1 cellular context compared by ENCODE assay signal in the genomic region with DNA sequence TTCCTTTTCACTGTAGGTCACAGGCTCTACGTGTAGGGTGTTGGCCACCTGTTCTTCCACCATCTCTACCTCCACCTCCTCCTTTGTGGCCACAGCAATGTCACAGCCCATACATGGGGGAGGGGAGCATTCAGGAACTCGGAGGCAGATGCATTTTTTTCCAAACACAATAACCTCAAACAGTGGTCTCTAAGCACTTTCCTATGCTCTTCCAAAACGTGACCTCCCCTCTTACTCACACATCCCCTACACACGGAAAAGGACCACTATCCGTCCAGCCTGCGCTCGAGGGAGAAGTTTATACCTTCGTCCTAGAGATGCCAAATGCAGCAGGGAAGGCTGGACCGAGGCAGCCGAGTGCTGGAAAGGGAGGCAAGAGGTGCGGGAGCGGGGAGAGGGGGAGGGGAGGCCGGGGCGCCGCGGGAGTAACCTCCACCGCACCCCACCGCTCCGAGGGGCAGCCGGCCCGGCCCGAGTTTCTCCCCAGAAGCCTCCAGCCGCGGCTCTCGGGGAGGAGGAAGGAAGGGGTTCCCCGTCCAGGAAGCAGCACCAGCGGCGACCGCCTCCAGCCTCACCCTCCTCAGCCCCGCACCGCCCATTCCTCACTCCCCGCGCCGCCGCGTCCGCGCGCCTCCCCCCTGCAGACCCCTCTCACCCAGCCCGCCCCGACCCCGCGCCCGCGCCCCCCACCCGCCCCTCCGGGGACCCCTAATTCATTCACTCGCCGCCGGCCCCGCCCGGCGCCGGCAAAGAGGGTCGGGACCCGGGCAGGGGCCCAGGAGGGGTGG.
TF ChIP-seq lines count a peak whose summit lies in the region.

No MANE protein-coding gene starts in this region.

TF ChIP-seq in K562, 482 proteins besides CTCF, POLR2A, EP300 and RAD21:
- TF ChIP-seq KDM5B (IDR thresholded peaks at IDR 0.05; ENCODE audit: insufficient replicate concordance, low read depth, low read length) (peak; percentile 15), ZBTB7A (IDR thresholded peaks at IDR 0.05; ENCODE audit: borderline replicate concordance, control insufficient read depth, low read depth, low read length) (peak; percentile 68; the same call in 1 of the 2 replicates), TAF7 (tag; IDR thresholded peaks at IDR 0.05) (no peak), RBBP5 (IDR thresholded peaks at IDR 0.05; ENCODE audit: borderline replicate concordance, insufficient read depth, low read length, poor library complexity, severe bottlenecking) (peak; percentile 16), C11orf30 (IDR thresholded peaks at IDR 0.05; ENCODE audit: low read depth) (no peak), NFIX (CRISPR knock-in tag; IDR thresholded peaks at IDR 0.05; ENCODE audit: low read depth) (no peak), SIN3A (IDR thresholded peaks at IDR 0.05; ENCODE audit: borderline replicate concordance in 2 of 2, control insufficient read depth in 1 of 2, low read depth in 2 of 2, low read length in 2 of 2) (0 out of 4 replicates have a peak, but pooled peaks of 1 of the 2 experiments have one; percentile 1), ZBTB17 (CRISPR knock-in tag; IDR thresholded peaks at IDR 0.05) (peak; percentile 83), ELF1 (tag; IDR thresholded peaks at IDR 0.05) (peak; percentile 24; the same call in 1 of the 2 replicates), CTBP1 (IDR thresholded peaks at IDR 0.05; ENCODE audit: borderline replicate concordance) (peak; percentile 26; the same call in 1 of the 2 replicates), CSDE1 (IDR thresholded peaks at IDR 0.05) (no peak), LCOR (CRISPR knock-in tag; IDR thresholded peaks at IDR 0.05) (no peak), HNRNPH1 (optimal IDR thresholded peaks at IDR 0.05; ENCODE audit: low read depth, low read length) (no peak), CBX2 (IDR thresholded peaks at IDR 0.05; ENCODE audit: insufficient read depth, low read length, poor library complexity, severe bottlenecking) (no peak), ZNF561 (CRISPR knock-in tag; conservative IDR thresholded peaks at IDR 0.05) (no peak)
- TF ChIP-seq, protein P1, sequence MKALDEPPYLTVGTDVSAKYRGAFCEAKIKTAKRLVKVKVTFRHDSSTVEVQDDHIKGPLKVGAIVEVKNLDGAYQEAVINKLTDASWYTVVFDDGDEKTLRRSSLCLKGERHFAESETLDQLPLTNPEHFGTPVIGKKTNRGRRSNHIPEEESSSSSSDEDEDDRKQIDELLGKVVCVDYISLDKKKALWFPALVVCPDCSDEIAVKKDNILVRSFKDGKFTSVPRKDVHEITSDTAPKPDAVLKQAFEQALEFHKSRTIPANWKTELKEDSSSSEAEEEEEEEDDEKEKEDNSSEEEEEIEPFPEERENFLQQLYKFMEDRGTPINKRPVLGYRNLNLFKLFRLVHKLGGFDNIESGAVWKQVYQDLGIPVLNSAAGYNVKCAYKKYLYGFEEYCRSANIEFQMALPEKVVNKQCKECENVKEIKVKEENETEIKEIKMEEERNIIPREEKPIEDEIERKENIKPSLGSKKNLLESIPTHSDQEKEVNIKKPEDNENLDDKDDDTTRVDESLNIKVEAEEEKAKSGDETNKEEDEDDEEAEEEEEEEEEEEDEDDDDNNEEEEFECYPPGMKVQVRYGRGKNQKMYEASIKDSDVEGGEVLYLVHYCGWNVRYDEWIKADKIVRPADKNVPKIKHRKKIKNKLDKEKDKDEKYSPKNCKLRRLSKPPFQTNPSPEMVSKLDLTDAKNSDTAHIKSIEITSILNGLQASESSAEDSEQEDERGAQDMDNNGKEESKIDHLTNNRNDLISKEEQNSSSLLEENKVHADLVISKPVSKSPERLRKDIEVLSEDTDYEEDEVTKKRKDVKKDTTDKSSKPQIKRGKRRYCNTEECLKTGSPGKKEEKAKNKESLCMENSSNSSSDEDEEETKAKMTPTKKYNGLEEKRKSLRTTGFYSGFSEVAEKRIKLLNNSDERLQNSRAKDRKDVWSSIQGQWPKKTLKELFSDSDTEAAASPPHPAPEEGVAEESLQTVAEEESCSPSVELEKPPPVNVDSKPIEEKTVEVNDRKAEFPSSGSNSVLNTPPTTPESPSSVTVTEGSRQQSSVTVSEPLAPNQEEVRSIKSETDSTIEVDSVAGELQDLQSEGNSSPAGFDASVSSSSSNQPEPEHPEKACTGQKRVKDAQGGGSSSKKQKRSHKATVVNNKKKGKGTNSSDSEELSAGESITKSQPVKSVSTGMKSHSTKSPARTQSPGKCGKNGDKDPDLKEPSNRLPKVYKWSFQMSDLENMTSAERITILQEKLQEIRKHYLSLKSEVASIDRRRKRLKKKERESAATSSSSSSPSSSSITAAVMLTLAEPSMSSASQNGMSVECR (CRISPR knock-in tag; IDR thresholded peaks at IDR 0.05) = no peak
- TF ChIP-seq, protein P2, sequence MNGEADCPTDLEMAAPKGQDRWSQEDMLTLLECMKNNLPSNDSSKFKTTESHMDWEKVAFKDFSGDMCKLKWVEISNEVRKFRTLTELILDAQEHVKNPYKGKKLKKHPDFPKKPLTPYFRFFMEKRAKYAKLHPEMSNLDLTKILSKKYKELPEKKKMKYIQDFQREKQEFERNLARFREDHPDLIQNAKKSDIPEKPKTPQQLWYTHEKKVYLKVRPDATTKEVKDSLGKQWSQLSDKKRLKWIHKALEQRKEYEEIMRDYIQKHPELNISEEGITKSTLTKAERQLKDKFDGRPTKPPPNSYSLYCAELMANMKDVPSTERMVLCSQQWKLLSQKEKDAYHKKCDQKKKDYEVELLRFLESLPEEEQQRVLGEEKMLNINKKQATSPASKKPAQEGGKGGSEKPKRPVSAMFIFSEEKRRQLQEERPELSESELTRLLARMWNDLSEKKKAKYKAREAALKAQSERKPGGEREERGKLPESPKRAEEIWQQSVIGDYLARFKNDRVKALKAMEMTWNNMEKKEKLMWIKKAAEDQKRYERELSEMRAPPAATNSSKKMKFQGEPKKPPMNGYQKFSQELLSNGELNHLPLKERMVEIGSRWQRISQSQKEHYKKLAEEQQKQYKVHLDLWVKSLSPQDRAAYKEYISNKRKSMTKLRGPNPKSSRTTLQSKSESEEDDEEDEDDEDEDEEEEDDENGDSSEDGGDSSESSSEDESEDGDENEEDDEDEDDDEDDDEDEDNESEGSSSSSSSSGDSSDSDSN (IDR thresholded peaks at IDR 0.05; ENCODE audit: borderline replicate concordance in 1 of 2, low read depth in 2 of 2, low read length in 2 of 2) = 0 out of 4 replicates have a peak, but pooled peaks of 1 of the 2 experiments have one; percentile 35
- TF ChIP-seq, protein P3, sequence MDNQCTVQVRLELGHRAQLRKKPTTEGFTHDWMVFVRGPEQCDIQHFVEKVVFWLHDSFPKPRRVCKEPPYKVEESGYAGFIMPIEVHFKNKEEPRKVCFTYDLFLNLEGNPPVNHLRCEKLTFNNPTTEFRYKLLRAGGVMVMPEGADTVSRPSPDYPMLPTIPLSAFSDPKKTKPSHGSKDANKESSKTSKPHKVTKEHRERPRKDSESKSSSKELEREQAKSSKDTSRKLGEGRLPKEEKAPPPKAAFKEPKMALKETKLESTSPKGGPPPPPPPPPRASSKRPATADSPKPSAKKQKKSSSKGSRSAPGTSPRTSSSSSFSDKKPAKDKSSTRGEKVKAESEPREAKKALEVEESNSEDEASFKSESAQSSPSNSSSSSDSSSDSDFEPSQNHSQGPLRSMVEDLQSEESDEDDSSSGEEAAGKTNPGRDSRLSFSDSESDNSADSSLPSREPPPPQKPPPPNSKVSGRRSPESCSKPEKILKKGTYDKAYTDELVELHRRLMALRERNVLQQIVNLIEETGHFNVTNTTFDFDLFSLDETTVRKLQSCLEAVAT (IDR thresholded peaks at IDR 0.05) = 0 out of 4 replicates have a peak, but pooled peaks of 1 of the 2 experiments have one; percentile 14
- TF ChIP-seq, protein P4, sequence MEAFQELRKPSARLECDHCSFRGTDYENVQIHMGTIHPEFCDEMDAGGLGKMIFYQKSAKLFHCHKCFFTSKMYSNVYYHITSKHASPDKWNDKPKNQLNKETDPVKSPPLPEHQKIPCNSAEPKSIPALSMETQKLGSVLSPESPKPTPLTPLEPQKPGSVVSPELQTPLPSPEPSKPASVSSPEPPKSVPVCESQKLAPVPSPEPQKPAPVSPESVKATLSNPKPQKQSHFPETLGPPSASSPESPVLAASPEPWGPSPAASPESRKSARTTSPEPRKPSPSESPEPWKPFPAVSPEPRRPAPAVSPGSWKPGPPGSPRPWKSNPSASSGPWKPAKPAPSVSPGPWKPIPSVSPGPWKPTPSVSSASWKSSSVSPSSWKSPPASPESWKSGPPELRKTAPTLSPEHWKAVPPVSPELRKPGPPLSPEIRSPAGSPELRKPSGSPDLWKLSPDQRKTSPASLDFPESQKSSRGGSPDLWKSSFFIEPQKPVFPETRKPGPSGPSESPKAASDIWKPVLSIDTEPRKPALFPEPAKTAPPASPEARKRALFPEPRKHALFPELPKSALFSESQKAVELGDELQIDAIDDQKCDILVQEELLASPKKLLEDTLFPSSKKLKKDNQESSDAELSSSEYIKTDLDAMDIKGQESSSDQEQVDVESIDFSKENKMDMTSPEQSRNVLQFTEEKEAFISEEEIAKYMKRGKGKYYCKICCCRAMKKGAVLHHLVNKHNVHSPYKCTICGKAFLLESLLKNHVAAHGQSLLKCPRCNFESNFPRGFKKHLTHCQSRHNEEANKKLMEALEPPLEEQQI (IDR thresholded peaks at IDR 0.05) = no peak
- TF ChIP-seq, protein P5, sequence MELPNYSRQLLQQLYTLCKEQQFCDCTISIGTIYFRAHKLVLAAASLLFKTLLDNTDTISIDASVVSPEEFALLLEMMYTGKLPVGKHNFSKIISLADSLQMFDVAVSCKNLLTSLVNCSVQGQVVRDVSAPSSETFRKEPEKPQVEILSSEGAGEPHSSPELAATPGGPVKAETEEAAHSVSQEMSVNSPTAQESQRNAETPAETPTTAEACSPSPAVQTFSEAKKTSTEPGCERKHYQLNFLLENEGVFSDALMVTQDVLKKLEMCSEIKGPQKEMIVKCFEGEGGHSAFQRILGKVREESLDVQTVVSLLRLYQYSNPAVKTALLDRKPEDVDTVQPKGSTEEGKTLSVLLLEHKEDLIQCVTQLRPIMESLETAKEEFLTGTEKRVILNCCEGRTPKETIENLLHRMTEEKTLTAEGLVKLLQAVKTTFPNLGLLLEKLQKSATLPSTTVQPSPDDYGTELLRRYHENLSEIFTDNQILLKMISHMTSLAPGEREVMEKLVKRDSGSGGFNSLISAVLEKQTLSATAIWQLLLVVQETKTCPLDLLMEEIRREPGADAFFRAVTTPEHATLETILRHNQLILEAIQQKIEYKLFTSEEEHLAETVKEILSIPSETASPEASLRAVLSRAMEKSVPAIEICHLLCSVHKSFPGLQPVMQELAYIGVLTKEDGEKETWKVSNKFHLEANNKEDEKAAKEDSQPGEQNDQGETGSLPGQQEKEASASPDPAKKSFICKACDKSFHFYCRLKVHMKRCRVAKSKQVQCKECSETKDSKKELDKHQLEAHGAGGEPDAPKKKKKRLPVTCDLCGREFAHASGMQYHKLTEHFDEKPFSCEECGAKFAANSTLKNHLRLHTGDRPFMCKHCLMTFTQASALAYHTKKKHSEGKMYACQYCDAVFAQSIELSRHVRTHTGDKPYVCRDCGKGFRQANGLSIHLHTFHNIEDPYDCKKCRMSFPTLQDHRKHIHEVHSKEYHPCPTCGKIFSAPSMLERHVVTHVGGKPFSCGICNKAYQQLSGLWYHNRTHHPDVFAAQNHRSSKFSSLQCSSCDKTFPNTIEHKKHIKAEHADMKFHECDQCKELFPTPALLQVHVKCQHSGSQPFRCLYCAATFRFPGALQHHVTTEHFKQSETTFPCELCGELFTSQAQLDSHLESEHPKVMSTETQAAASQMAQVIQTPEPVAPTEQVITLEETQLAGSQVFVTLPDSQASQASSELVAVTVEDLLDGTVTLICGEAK (IDR thresholded peaks at IDR 0.05) = 0 out of 2 replicates have a peak, but pooled peaks have one; percentile 36
- TF ChIP-seq, protein P5 (CRISPR knock-in tag; IDR thresholded peaks at IDR 0.05) = no peak
